ENCODE assay signal across 19 cellular contexts in the genomic region with DNA sequence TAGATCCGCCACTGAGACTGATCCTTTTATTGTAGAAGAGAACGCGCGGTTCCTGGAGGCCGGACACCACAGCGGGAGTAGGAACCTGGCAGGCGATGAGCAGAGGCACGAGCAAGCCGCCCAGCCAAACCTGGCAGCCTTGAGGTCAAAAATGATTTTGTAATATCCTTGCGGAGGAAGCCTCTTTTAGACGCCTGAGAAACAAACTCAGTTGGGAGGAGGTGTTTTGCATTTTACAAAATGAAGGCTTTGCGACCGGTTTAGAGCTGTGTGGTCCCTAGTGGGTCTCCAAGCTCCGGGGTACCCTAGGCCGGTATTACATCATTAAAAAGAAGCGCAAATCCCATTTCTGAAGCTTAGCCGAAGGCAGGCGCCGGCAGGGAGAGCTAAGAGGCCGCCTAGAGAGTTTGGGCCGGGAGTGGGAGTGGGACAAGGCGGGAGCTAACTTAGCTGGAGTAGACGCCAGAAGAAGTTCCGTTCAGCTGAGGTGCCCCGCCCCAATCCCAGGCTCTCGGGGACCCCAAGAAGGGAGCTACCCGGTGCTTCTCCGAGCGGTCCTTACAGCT. TPM values are rescaled to one million over a fixed set of nuclear protein-coding genes. Genes with fewer than 3 reads are reported as not detected.
DNase-seq lines count a peak whose midpoint lies in the region; ATAC-seq and TF ChIP-seq lines count a peak whose summit lies in the region.
"Had no signal": no experiment of that assay in that cellular context is flagged by ENCODE, and none has a peak within 500 bp of the region (broad histone marks: within the 10 kb centered on the region; RNA-seq: fewer than 3 reads in every experiment).

No MANE protein-coding gene starts in this region.

- H3K4me1 ChIP-seq in endodermal cell (ENCODE audit: control insufficient read depth, insufficient read depth, low read length) (peaks cover 11% of the 10 kb centered on the region), smooth muscle cell (ENCODE audit: low read depth) (peaks cover 6% of the 10 kb centered on the region)
- H3K4me1 ChIP-seq: BE2C had no signal

- no peaks in the 10 kb centered on the region for H3K36me3 Mint-ChIP-seq in endodermal cell (ENCODE audit: low read depth)

- DNase-seq in NCI-H82 (lab: John Stamatoyannopoulos, UW) (peak; percentile 7), NCI-H82 treated with DMSO at 0.1 percent for 48 hours (lab: John Stamatoyannopoulos, UW; ENCODE audit: unreplicated experiment) (no peak), endodermal cell (peak; percentile 70), iPS-NIHi7 (ENCODE audit: extremely low spot score) (peak; percentile 9), smooth muscle cell (lab: John Stamatoyannopoulos, UW; ENCODE audit: unreplicated experiment) (no peak), H4 (ENCODE audit: low spot score) (no peak)
- DNase-seq: activated CD4-positive, CD25-positive, alpha-beta regulatory T cell; activated gamma-delta T cell treated with Interleukin-2 at 50 U/mL for 16 hours; BE2C; IMR-90; left colon; NCI-H1930; T-helper 17 cell; thyroid gland had no signal

- ATAC-seq in HG03378 (IDR thresholded peaks at IDR 0.05; ENCODE audit: unreplicated experiment) (no peak), HG02973 (IDR thresholded peaks at IDR 0.05; ENCODE audit: unreplicated experiment) (no peak)
- ATAC-seq: esophagus mucosa, left colon, T-helper 17 cell had no signal

- H3F3A ChIP-seq in smooth muscle cell (ENCODE audit: low read depth): no peaks in the 10 kb centered on the region

- H3K9ac ChIP-seq in endodermal cell (ENCODE audit: extremely low read depth, low read length, poor library complexity, severe bottlenecking): no peak overlapping the region
- H3K9ac ChIP-seq in smooth muscle cell (ENCODE audit: low read depth): no peak overlapping the region

- WGBS in endodermal cell (ENCODE audit: insufficient coverage in 1 of 2, insufficient read length in 1 of 2), 2 experiments: 4 to 6% methylated on average over 20 to 29 of the region's 29 CpGs
- 9% methylated on average over 29 of the region's 29 CpGs for WGBS in smooth muscle cell (ENCODE audit: low lambda C conversion rate)

- peak overlapping the region; percentile 30 for H3K4me3 Mint-ChIP-seq in endodermal cell
- H3K4me3 Mint-ChIP-seq: dendritic cell treated with granulocyte-macrophage colony-stimulating factor and Interleukin-4, amounts not matched to agents 40 ng/mL and 50 ng/mL, for 4 days; T-helper 17 cell had no signal

- H3K27ac ChIP-seq in endodermal cell (ENCODE audit: low read depth, low read length) (no peak overlapping the region), smooth muscle cell (ENCODE audit: low read depth) (no peak overlapping the region)
- H3K27ac ChIP-seq: thyroid gland had no signal

- TF ChIP-seq CTCF in endodermal cell (conservative IDR thresholded peaks at IDR 0.05): no peak
- no peak for TF ChIP-seq CTCF in smooth muscle cell (IDR thresholded peaks at IDR 0.05; ENCODE audit: borderline replicate concordance, insufficient read depth, poor library complexity, severe bottlenecking)

- H3K4me1 Mint-ChIP-seq in endodermal cell: peaks cover 19% of the 10 kb centered on the region

- peaks cover 1% of the 10 kb centered on the region for H3K9me3 Mint-ChIP-seq in endodermal cell
- H3K9me3 Mint-ChIP-seq: dendritic cell treated with granulocyte-macrophage colony-stimulating factor and Interleukin-4, amounts not matched to agents 40 ng/mL and 50 ng/mL, for 4 days had no signal

- H2AFZ ChIP-seq in smooth muscle cell (ENCODE audit: low read depth): no peak overlapping the region

- peak overlapping the region; percentile 18 for H3K4me2 ChIP-seq in smooth muscle cell

- H3K9me3 ChIP-seq in endodermal cell (ENCODE audit: control insufficient read depth, low read length): no peaks in the 10 kb centered on the region
- no peaks in the 10 kb centered on the region for H3K9me3 ChIP-seq in smooth muscle cell (replicated peaks; ENCODE audit: low read depth)
- H3K9me3 ChIP-seq: thyroid gland had no signal

- H3K4me3 ChIP-seq in endodermal cell (ENCODE audit: low read length): no peak overlapping the region
- H3K4me3 ChIP-seq in smooth muscle cell: no peak overlapping the region
- H3K4me3 ChIP-seq: skin epidermis, thyroid gland had no signal

- H3K27me3 ChIP-seq in endodermal cell (ENCODE audit: control insufficient read depth, insufficient read depth, low read length, poor library complexity, severe bottlenecking) (peaks cover 93% of the 10 kb centered on the region), smooth muscle cell (ENCODE audit: low read depth) (peaks cover 91% of the 10 kb centered on the region)

- no peaks in the 10 kb centered on the region for H3K36me3 ChIP-seq in endodermal cell (ENCODE audit: control insufficient read depth, insufficient read depth, low read length)
- H3K36me3 ChIP-seq in smooth muscle cell (ENCODE audit: low read depth): no peaks in the 10 kb centered on the region
- H3K36me3 ChIP-seq: BE2C, thyroid gland had no signal

- no peaks in the 10 kb centered on the region for H3K79me2 ChIP-seq in smooth muscle cell (ENCODE audit: low read depth)

- no peaks in the 10 kb centered on the region for H4K20me1 ChIP-seq in smooth muscle cell (ENCODE audit: low read depth)

- H3K27ac Mint-ChIP-seq in endodermal cell: no peak overlapping the region
- H3K27ac Mint-ChIP-seq: dendritic cell treated with granulocyte-macrophage colony-stimulating factor and Interleukin-4, amounts not matched to agents 40 ng/mL and 50 ng/mL, for 4 days; T-helper 17 cell had no signal

- peaks cover 100% of the 10 kb centered on the region for H3K27me3 Mint-ChIP-seq in endodermal cell (ENCODE audit: insufficient read depth)

RNA-seq across cellular contexts. Expression of gene TBX18, which starts 1.8 kb away (rescaled TPM):
- 1 to 10 TPM; 1.3 to 2.3 TPM for total RNA-seq in endodermal cell
- 0.36 TPM for polyA plus RNA-seq in endodermal cell (2013, experiment 1 of 2)
- polyA plus RNA-seq in endodermal cell (2013, experiment 2 of 2): 0.29 TPM
- 2.3 TPM in 2 replicates for total RNA-seq in smooth muscle cell
- 0.59 and 0.67 TPM in 2 replicates for polyA plus RNA-seq in smooth muscle cell
- 0.47 and 0.48 TPM in 2 replicates for total RNA-seq in H4 (2014; rRNA removed; shearing (Covaris generic))
- total RNA-seq: T-helper 17 cell had no signal

Comparison
In these comparisons a context has a peak if more than half of its experiments do, and no peak if none do; other contexts are left out.
1. DNase-seq: peak in NCI-H82 (single experiment), endodermal cell (single experiment) and iPS-NIHi7 (single experiment); none in NCI-H82 treated with DMSO at 0.1 percent for 48 hours (single experiment), smooth muscle cell (single experiment) and H4 (single experiment).